In the genomic region with DNA sequence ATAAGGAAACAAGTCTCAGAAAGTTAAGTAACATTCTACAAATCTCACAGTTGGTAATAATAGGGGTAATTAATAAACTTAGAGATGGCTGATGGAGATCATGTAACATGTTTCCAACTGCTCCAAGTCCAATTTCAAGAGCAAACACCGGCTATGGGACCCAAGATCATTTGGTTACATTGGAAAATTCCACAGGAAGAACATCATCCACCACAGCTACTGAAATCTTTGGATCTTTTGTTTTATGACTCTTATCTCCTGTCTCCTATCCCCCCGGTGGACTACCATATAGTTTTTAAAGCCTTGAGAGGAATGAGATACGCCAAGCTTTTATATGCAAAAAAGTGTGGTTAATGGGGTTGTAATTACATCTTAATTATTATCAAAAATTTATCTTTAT, we compare ENCODE assay signal across 1 cellular context.
TF ChIP-seq lines count a peak whose summit lies in the region.

No MANE protein-coding gene starts in this region.

TF ChIP-seq in GM23338, 12 proteins besides CTCF, POLR2A, EP300 and RAD21 (continued from another document):
- TF ChIP-seq EZH2phosphoT487 (IDR thresholded peaks at IDR 0.05; ENCODE audit: unreplicated experiment): no peak
- no peak for TF ChIP-seq POLR2AphosphoS5 (IDR thresholded peaks at IDR 0.05; ENCODE audit: low read depth)
- TF ChIP-seq, protein P1, sequence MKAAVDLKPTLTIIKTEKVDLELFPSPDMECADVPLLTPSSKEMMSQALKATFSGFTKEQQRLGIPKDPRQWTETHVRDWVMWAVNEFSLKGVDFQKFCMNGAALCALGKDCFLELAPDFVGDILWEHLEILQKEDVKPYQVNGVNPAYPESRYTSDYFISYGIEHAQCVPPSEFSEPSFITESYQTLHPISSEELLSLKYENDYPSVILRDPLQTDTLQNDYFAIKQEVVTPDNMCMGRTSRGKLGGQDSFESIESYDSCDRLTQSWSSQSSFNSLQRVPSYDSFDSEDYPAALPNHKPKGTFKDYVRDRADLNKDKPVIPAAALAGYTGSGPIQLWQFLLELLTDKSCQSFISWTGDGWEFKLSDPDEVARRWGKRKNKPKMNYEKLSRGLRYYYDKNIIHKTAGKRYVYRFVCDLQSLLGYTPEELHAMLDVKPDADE (IDR thresholded peaks at IDR 0.05): no peak
TF ChIP-seq in GM23338: peak in this region for 0.
